In the genomic region with DNA sequence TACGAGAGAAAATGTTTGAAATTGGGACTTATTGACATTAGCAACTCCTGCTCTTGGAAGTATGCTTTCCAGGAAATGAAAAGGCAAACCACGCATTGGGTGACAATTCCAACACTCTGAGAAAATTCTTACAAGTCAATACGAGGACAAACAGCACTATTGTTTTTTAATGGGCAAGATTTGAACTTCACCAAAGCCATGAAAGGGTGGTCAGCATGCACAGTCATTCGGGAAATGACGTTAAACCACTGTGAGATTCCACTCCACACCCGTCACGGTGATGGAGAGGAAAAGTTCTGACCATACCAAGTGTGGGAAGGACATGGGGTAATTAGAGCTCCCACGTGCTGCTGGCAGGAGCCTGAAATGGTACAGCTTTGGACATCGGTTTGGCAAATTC, we compare ENCODE assay signal across 17 cellular contexts. TPM values are rescaled to one million over a fixed set of nuclear protein-coding genes. Genes with fewer than 3 reads are reported as not detected.
DNase-seq lines count a peak whose midpoint lies in the region; ATAC-seq and TF ChIP-seq lines count a peak whose summit lies in the region.
"Had no signal": no experiment of that assay in that cellular context is flagged by ENCODE, and none has a peak within 500 bp of the region (broad histone marks: within the 10 kb centered on the region; RNA-seq: fewer than 3 reads in every experiment).

No MANE protein-coding gene starts in this region.

- peak; percentile 45 for DNase-seq in EH (ENCODE audit: low read depth)
- peak; percentile 28 for DNase-seq in M059J (ENCODE audit: low read depth)
- peak; percentile 5 for DNase-seq in fibroblast of peridontal ligament (ENCODE audit: extremely low read depth)
- DNase-seq in cortex of kidney (lab: John Stamatoyannopoulos, UW), result no peak
- DNase-seq in MCF 10A (ENCODE audit: unreplicated experiment), result no peak
- DNase-seq: ACHN; CD4-positive, alpha-beta T cell; DND-41; HCEC 1CT; NCI-H1092 treated with DMSO at 0.1 percent for 48 hours; NCI-H1694; NCI-H2107; NCI-H69; NK-92 treated with Interleukin-12 subunit alpha and Interleukin-12 subunit beta, amount 100 ng/mL, for 24 hours had no signal

- no peak overlapping the region for H3K27ac Mint-ChIP-seq in MCF 10A (ENCODE audit: low read depth, unreplicated experiment)

- H3K9me3 Mint-ChIP-seq in MCF 10A (ENCODE audit: unreplicated experiment), result peaks cover 10% of the 10 kb centered on the region
- H3K9me3 Mint-ChIP-seq: CD4-positive, alpha-beta T cell had no signal

- intact Hi-C loops in MCF 10A (cut with micrococcal nuclease), result no loop called here

- CTCF ChIA-PET in MCF 10A (lab: Yijun Ruan, JAX), result interaction anchor here (0.7 kb wide), 1 partner anchor 13 kb away, joined by 3 read pairs; no protein-coding TSS in a partner anchor

- peaks cover 23% of the 10 kb centered on the region for H3K27me3 Mint-ChIP-seq in MCF 10A (ENCODE audit: insufficient read depth, unreplicated experiment)
- H3K27me3 Mint-ChIP-seq: B cell; CD4-positive, alpha-beta T cell had no signal

- POLR2A ChIA-PET in MCF 10A (lab: Yijun Ruan, JAX), result no interaction called here

- no peaks in the 10 kb centered on the region for H3K36me3 Mint-ChIP-seq in MCF 10A (ENCODE audit: insufficient read depth, unreplicated experiment)

- ATAC-seq in HG02763 (IDR thresholded peaks at IDR 0.05; ENCODE audit: unreplicated experiment), result no peak

- H3K4me1 Mint-ChIP-seq in MCF 10A (ENCODE audit: insufficient read depth, unreplicated experiment), result no peaks in the 10 kb centered on the region

- H3K4me3 Mint-ChIP-seq in MCF 10A (ENCODE audit: unreplicated experiment), result no peak overlapping the region
- H3K4me3 Mint-ChIP-seq: B cell; CD4-positive, alpha-beta T cell had no signal

- BruUV-seq in MCF 10A (replicated peaks; lab: Mats Ljungman, UMichigan), result no TSS peak

- no peak for TF ChIP-seq CTCF in MCF 10A (IDR thresholded peaks at IDR 0.05; ENCODE audit: unreplicated experiment)

RNA-seq across cellular contexts. Expression of a gene that starts 12.2 kb away (rescaled TPM):
- total RNA-seq in M059J (2014; rRNA removed; shearing (Covaris generic)), result 12.9 and 17.2 TPM in 2 replicates
- 10.3 and 12.6 TPM in 2 replicates for total RNA-seq in MCF 10A (2022)

RNA-seq across cellular contexts. Expression of a gene that starts 18.2 kb away (rescaled TPM):
- 4.6 and 13.9 TPM in 2 replicates for total RNA-seq in M059J (2014; rRNA removed; shearing (Covaris generic))
- total RNA-seq in MCF 10A (2022), result 4.2 and 4.6 TPM in 2 replicates

RNA-seq across cellular contexts. Expression of a gene that starts 44.3 kb away (rescaled TPM):
- 1.6 TPM in 1 of 2 replicates, not detected in the other for total RNA-seq in M059J (2014; rRNA removed; shearing (Covaris generic))
- not detected in 2 replicates for total RNA-seq in MCF 10A (2022)
- total RNA-seq: B cell; CD4-positive, alpha-beta T cell; SJSA1 had no signal

RNA-seq across cellular contexts. Expression of a gene that starts 48.0 kb away (rescaled TPM):
- 9.0 and 18.0 TPM in 2 replicates for total RNA-seq in M059J (2014; rRNA removed; shearing (Covaris generic))
- total RNA-seq in MCF 10A (2022), result 22.1 and 25.4 TPM in 2 replicates

RNA-seq across cellular contexts. Expression of a gene that starts 58.5 kb away (rescaled TPM):
- total RNA-seq in M059J (2014; rRNA removed; shearing (Covaris generic)), result not detected in 2 replicates
- total RNA-seq in MCF 10A (2022), result not detected in 2 replicates
- total RNA-seq: B cell, SJSA1 had no signal

Comparison
In these comparisons a context has a peak if more than half of its experiments do, and no peak if none do; other contexts are left out.
1. DNase-seq: peak in EH (single experiment), M059J (single experiment) and fibroblast of peridontal ligament (single experiment); none in cortex of kidney (single experiment) and MCF 10A (single experiment).